In the genomic region with DNA sequence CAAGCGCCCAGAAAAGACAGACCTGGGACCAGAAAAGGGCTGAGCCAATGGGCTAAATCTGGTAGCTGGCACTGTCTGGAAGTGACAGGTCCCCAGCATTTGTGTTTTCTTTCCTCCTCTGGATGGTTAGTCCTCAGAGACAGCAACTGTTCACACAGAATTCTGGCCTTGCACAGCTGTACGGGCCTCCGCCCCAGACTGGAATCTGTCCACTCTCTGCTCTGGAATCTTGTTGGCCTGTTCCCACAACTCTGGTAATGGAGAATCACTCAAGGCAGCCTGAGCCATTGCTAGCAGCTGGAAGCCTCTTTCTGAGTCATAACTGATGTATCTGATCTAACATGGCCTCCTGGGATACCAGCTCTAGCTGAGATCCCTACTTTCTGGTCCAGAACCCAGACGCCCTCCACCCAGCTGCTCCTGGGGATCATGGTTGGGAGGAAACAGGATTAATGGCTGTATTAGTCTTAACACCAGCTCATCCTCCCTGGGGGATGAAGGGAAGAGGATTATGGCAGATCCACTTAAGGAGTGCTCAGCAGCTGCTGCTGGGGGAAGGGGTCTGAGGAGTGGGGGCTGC, we compare ENCODE assay signal across 8 cellular contexts. TPM values are rescaled to one million over a fixed set of nuclear protein-coding genes. Genes with fewer than 3 reads are reported as not detected.
DNase-seq lines count a peak whose midpoint lies in the region; ATAC-seq lines count a peak whose summit lies in the region.

No MANE protein-coding gene starts in this region.

- peaks cover 38% of the 10 kb centered on the region for H3K4me1 Mint-ChIP-seq in T-helper 17 cell

- H3K27me3 Mint-ChIP-seq in T-helper 17 cell, result no peaks in the 10 kb centered on the region

- no peaks in the 10 kb centered on the region for H3K36me3 Mint-ChIP-seq in T-helper 17 cell (ENCODE audit: low read depth)

- no peak for ATAC-seq in T-helper 17 cell
- ATAC-seq in GM21576 (IDR thresholded peaks at IDR 0.05; ENCODE audit: unreplicated experiment), result no peak
- ATAC-seq in GM18868 (IDR thresholded peaks at IDR 0.05; ENCODE audit: unreplicated experiment), result no peak

- no peaks in the 10 kb centered on the region for H3K9me3 ChIP-seq in T-helper 17 cell (ENCODE audit: control insufficient read depth, low read length, poor library complexity, severe bottlenecking)

- peak overlapping the region; percentile 29 for H3K27ac Mint-ChIP-seq in T-helper 17 cell

- H3K4me3 ChIP-seq in skeletal muscle cell (ENCODE audit: low read depth, low read length), result no peak overlapping the region

- DNase-seq in GM03348 (ENCODE audit: low spot score) (peak; percentile 93), T-helper 17 cell (no peak), fibroblast of peridontal ligament (ENCODE audit: extremely low read depth) (peak; percentile 97), skeletal muscle cell (ENCODE audit: low read depth) (peak; percentile 94), middle frontal gyrus (ENCODE audit: extremely low spot score, low spot score) (no peak), iPS-NIHi11 (ENCODE audit: low spot score) (no peak)

- H3K4me3 Mint-ChIP-seq in T-helper 17 cell, result peak overlapping the region; percentile 82

RNA-seq across cellular contexts. Expression of gene ZNF668, which starts 9.1 kb away (rescaled TPM):
- 10 to 100 TPM in 1 of 2 donors, 1 to 10 TPM in 1; 9.6 to 12.1 TPM for total RNA-seq in T-helper 17 cell

RNA-seq across cellular contexts. Expression of gene ZNF646, which starts 9.2 kb away (rescaled TPM):
- total RNA-seq in T-helper 17 cell, result 10 to 100 TPM; 17.0 to 21.7 TPM

RNA-seq across cellular contexts. Expression of gene PRSS53, which starts 23.8 kb away (rescaled TPM):
- total RNA-seq in T-helper 17 cell, result 1 to 10 TPM; 3.2 to 4.4 TPM

RNA-seq across cellular contexts. Expression of gene VKORC1, which starts 29.6 kb away (rescaled TPM):
- 10 to 100 TPM; 30.6 to 31.7 TPM for total RNA-seq in T-helper 17 cell

RNA-seq across cellular contexts. Expression of gene STX4, which starts 31.6 kb away (rescaled TPM):
- 10 to 100 TPM; 72.0 to 72.1 TPM for total RNA-seq in T-helper 17 cell

Comparison
In these comparisons a context has a peak if more than half of its experiments do, and no peak if none do; other contexts are left out.
1. DNase-seq: peak in GM03348 (single experiment), fibroblast of peridontal ligament (single experiment) and skeletal muscle cell (single experiment); none in T-helper 17 cell (0 of 3), middle frontal gyrus (single experiment) and iPS-NIHi11 (single experiment).